Comparison of ENCODE assay signal across 17 cellular contexts in genomic region chr5:122906768-122907167, GRCh38.
DNase-seq lines count a peak whose midpoint lies in the region; ATAC-seq, FAIRE-seq and TF ChIP-seq lines count a peak whose summit lies in the region.
"Had no signal": no experiment of that assay in that cellular context is flagged by ENCODE, and none has a peak within 500 bp of the region (broad histone marks: within the 10 kb centered on the region; RNA-seq: fewer than 3 reads in every experiment).

No MANE protein-coding gene starts in this region.

- POLR2A ChIA-PET in PC-9 (lab: Charles Lee; ENCODE audit: unreplicated experiment) = no interaction called here
- POLR2A ChIA-PET in endothelial cell of umbilical vein (lab: Charles Lee) = no interaction called here

- no peaks in the 10 kb centered on the region for H3K36me3 ChIP-seq in PC-9 (ENCODE audit: low read depth)
- H3K36me3 ChIP-seq in endothelial cell of umbilical vein (ENCODE audit: control insufficient read depth in 2 of 2, extremely low read depth in 1 of 2, insufficient read depth in 2 of 2, low read length in 2 of 2) = no peaks in the 10 kb centered on the region
- H3K36me3 ChIP-seq in MG63 = no peaks in the 10 kb centered on the region
- H3K36me3 ChIP-seq: pancreas had no signal

- dilution Hi-C loops in endothelial cell of umbilical vein (cut with MboI; ENCODE audit: extremely low pct_ligation_motif_present, low sequenced_read_pairs) = no loop called here

- no peaks in the 10 kb centered on the region for H3K36me3 Mint-ChIP-seq in activated T-cell treated with anti-CD3 and anti-CD28 coated beads, Interleukin-2, amount 50 U/mL, for 4 hours (ENCODE audit: insufficient read depth)
- H3K36me3 Mint-ChIP-seq: activated naive CD8-positive, alpha-beta T cell had no signal

- H3K27me3 ChIP-seq in PC-9 (ENCODE audit: insufficient read depth, low read depth) = no peaks in the 10 kb centered on the region
- no peaks in the 10 kb centered on the region for H3K27me3 ChIP-seq in endothelial cell of umbilical vein (ENCODE audit: control insufficient read depth in 2 of 2, insufficient read depth in 2 of 2, low read length in 2 of 2)
- no peaks in the 10 kb centered on the region for H3K27me3 ChIP-seq in MG63
- H3K27me3 ChIP-seq: pancreas had no signal

- H4K20me1 ChIP-seq in PC-9 (ENCODE audit: insufficient read depth) (no peaks in the 10 kb centered on the region), endothelial cell of umbilical vein (replicated peaks; ENCODE audit: control insufficient read depth, extremely low read depth, insufficient read depth, low read length) (no peaks in the 10 kb centered on the region)

- no peak overlapping the region for H3K4me3 ChIP-seq in PC-9
- H3K4me3 ChIP-seq in endothelial cell of umbilical vein (replicated peaks in 1 of 3; ENCODE audit: insufficient read depth in 1 of 3, low read depth in 1 of 3, low read length in 3 of 3) = no peak overlapping the region
- H3K4me3 ChIP-seq in MG63 = no peak overlapping the region
- H3K4me3 ChIP-seq: pancreas had no signal

- BruUV-seq in PC-9 (replicated peaks; lab: Mats Ljungman, UMichigan) (no TSS peak), endothelial cell of umbilical vein (replicated peaks; lab: Mats Ljungman, UMichigan) (no TSS peak)

- H3K4me1 ChIP-seq in PC-9 (replicated peaks; ENCODE audit: insufficient read depth) (peaks cover 15% of the 10 kb centered on the region), endothelial cell of umbilical vein (ENCODE audit: control insufficient read depth, extremely low read depth, insufficient read depth, low read length) (no peaks in the 10 kb centered on the region)
- H3K4me1 ChIP-seq: pancreas had no signal

- DNase-seq in Daoy (ENCODE audit: low read depth) (peak; percentile 92), PC-9 (peak in 1 of 2 experiments; percentile 12), endothelial cell of umbilical vein (ENCODE audit: low read depth, low spot score) (peak; percentile 7), myocyte (ENCODE audit: low read depth) (peak; percentile 18), MG63 (no peak), mesenteric fat pad (ENCODE audit: low spot score) (no peak)
- no peak for DNase-seq in activated T-cell treated with anti-CD3 and anti-CD28 coated beads, Interleukin-2, amount 50 U/mL, for 4 hours
- DNase-seq: activated CD4-positive, alpha-beta T cell treated with anti-CD3 and anti-CD28 coated beads for 1 hour; AML-193; dermis blood vessel endothelial cell; MV-4-11; NCI-H446; OCI-M1; pancreas; T-helper 1 cell had no signal

- H3K27me3 Mint-ChIP-seq in activated T-cell treated with anti-CD3 and anti-CD28 coated beads, Interleukin-2, amount 50 U/mL, for 4 hours (ENCODE audit: low read depth) = no peaks in the 10 kb centered on the region
- H3K27me3 Mint-ChIP-seq: activated naive CD8-positive, alpha-beta T cell had no signal

- H3K9me3 ChIP-seq in PC-9 (ENCODE audit: insufficient read depth, low read depth) (no peaks in the 10 kb centered on the region), endothelial cell of umbilical vein (replicated peaks; ENCODE audit: control insufficient read depth, insufficient read depth, low read length) (no peaks in the 10 kb centered on the region), MG63 (no peaks in the 10 kb centered on the region)
- H3K9me3 ChIP-seq: pancreas had no signal

- H3K4me1 Mint-ChIP-seq in activated T-cell treated with anti-CD3 and anti-CD28 coated beads, Interleukin-2, amount 50 U/mL, for 4 hours (ENCODE audit: low read depth) = peaks cover 17% of the 10 kb centered on the region

- CTCF ChIA-PET in PC-9 (lab: Charles Lee) = no interaction called here
- CTCF ChIA-PET in endothelial cell of umbilical vein (lab: Charles Lee) = no interaction called here

- no peaks in the 10 kb centered on the region for H3K9me2 ChIP-seq in PC-9 (ENCODE audit: insufficient read depth)

- H2AFZ ChIP-seq in PC-9 = no peak overlapping the region
- H2AFZ ChIP-seq in endothelial cell of umbilical vein (ENCODE audit: low read depth, low read length) = no peak overlapping the region

- no peak overlapping the region for H3K4me3 Mint-ChIP-seq in activated T-cell treated with anti-CD3 and anti-CD28 coated beads, Interleukin-2, amount 50 U/mL, for 4 hours
- H3K4me3 Mint-ChIP-seq: activated naive CD8-positive, alpha-beta T cell had no signal

- intact Hi-C loops in PC-9 (cut with micrococcal nuclease; ENCODE audit: unreplicated experiment) = loop anchor here (10.0 kb wide), 2 partner anchors 128 to 132 kb away; partner anchors contain the start of genes PPIC and SNX2
- intact Hi-C loops in endothelial cell of umbilical vein (cut with micrococcal nuclease) = no loop called here

- no peak for ATAC-seq in HG02840 (IDR thresholded peaks at IDR 0.05; ENCODE audit: low FRiP score, unreplicated experiment)
- no peak for ATAC-seq in activated T-cell treated with anti-CD3 and anti-CD28 coated beads, Interleukin-2, amount 50 U/mL, for 4 hours
- ATAC-seq: pancreas had no signal

- H3K9me3 Mint-ChIP-seq in activated T-cell treated with anti-CD3 and anti-CD28 coated beads, Interleukin-2, amount 50 U/mL, for 4 hours = no peaks in the 10 kb centered on the region

- no peak overlapping the region for H3K9ac ChIP-seq in endothelial cell of umbilical vein (replicated peaks; ENCODE audit: extremely low read depth, insufficient read depth, low read length)

- no peak for FAIRE-seq in endothelial cell of umbilical vein (lab: Jason Lieb, UNC)
- FAIRE-seq: pancreas had no signal

- no peaks in the 10 kb centered on the region for H3F3A ChIP-seq in PC-9 (ENCODE audit: insufficient read depth, low read depth)

- H3K27ac ChIP-seq in PC-9 (peak overlapping the region; percentile 40), endothelial cell of umbilical vein (ENCODE audit: insufficient read depth, low read depth, low read length) (no peak overlapping the region)
- H3K27ac ChIP-seq: pancreas had no signal

- TF ChIP-seq POLR2A in endothelial cell of umbilical vein (IDR thresholded peaks at IDR 0.05; ENCODE audit: low read depth, low read length) = no peak

- TF ChIP-seq CTCF in PC-9 (conservative IDR thresholded peaks at IDR 0.05) (no peak), endothelial cell of umbilical vein (IDR thresholded peaks at IDR 0.05; ENCODE audit: extremely low read depth in 1 of 2, insufficient read depth in 1 of 2, low read depth in 1 of 2, low read length in 2 of 2) (no peak)

- H3K79me2 ChIP-seq in PC-9 (ENCODE audit: low read depth) (no peaks in the 10 kb centered on the region), endothelial cell of umbilical vein (ENCODE audit: control insufficient read depth, insufficient read depth, low read length) (no peaks in the 10 kb centered on the region)

- H3K4me2 ChIP-seq in PC-9 = 0 out of 2 replicates have a peak overlapping the region, but pooled peaks have one; percentile 6
- no peak overlapping the region for H3K4me2 ChIP-seq in endothelial cell of umbilical vein (ENCODE audit: insufficient read depth, low read length)

- no peaks in the 10 kb centered on the region for H3K9me1 ChIP-seq in endothelial cell of umbilical vein (replicated peaks; ENCODE audit: control insufficient read depth, extremely low read depth, insufficient read depth, low read length)

TF ChIP-seq in endothelial cell of umbilical vein, 7 proteins besides CTCF, POLR2A, EP300 and RAD21:
- TF ChIP-seq JUN (IDR thresholded peaks at IDR 0.05; ENCODE audit: borderline replicate concordance, insufficient read depth, insufficient read length, low read depth) = no peak
- TF ChIP-seq EZH2 (IDR thresholded peaks at IDR 0.05; ENCODE audit: borderline replicate concordance, low read depth, low read length, severe bottlenecking) = no peak
- TF ChIP-seq GATA2 (IDR thresholded peaks at IDR 0.05; ENCODE audit: insufficient read depth, insufficient read length, low read depth, low read length) = no peak
- TF ChIP-seq FOS (IDR thresholded peaks at IDR 0.05; ENCODE audit: borderline replicate concordance, insufficient read depth, low read length) = no peak
- no peak for TF ChIP-seq POLR2AphosphoS5 (IDR thresholded peaks at IDR 0.05; ENCODE audit: insufficient read depth, low read depth, low read length)
- TF ChIP-seq, protein P1, sequence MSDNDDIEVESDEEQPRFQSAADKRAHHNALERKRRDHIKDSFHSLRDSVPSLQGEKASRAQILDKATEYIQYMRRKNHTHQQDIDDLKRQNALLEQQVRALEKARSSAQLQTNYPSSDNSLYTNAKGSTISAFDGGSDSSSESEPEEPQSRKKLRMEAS (IDR thresholded peaks at IDR 0.05; ENCODE audit: insufficient read depth, insufficient read length) = no peak
- TF ChIP-seq MYC (IDR thresholded peaks at IDR 0.05; ENCODE audit: low read depth, low read length) = no peak

Comparison
In these comparisons a context has a peak if more than half of its experiments do, and no peak if none do; other contexts are left out.
1. DNase-seq: peak in Daoy (single experiment), endothelial cell of umbilical vein (single experiment) and myocyte (single experiment); none in activated T-cell treated with anti-CD3 and anti-CD28 coated beads, Interleukin-2, amount 50 U/mL, for 4 hours (single experiment), MG63 (single experiment) and mesenteric fat pad (single experiment).